ENCODE assay signal across 8 cellular contexts in genomic region chr2:43131051-43131889, GRCh38.
DNase-seq lines count a peak whose midpoint lies in the region; ATAC-seq, FAIRE-seq and TF ChIP-seq lines count a peak whose summit lies in the region.

No MANE protein-coding gene starts in this region.

- H3K27ac ChIP-seq in H9 (ENCODE audit: insufficient read length, low read depth, low read length) (no peak overlapping the region), endothelial cell of umbilical vein (ENCODE audit: insufficient read depth, low read depth, low read length) (peak overlapping the region; percentile 38)

- H3K9me3 Mint-ChIP-seq in H9 (no peaks in the 10 kb centered on the region), naive B cell (no peaks in the 10 kb centered on the region)

- H3K27me3 Mint-ChIP-seq in H9 (ENCODE audit: low read depth), result no peaks in the 10 kb centered on the region; the same call in 1 of the 2 replicates
- no peaks in the 10 kb centered on the region for H3K27me3 Mint-ChIP-seq in naive B cell

- POLR2A ChIA-PET in endothelial cell of umbilical vein (lab: Charles Lee), result interaction anchor here (3.1 kb wide), 1 partner anchor 95 kb away, joined by 12 read pairs; the partner anchor contains the start of gene ZFP36L2

- H3K27me3 ChIP-seq in H9 (ENCODE audit: insufficient read depth, low read length) (no peaks in the 10 kb centered on the region), endothelial cell of umbilical vein (ENCODE audit: control insufficient read depth in 2 of 2, insufficient read depth in 2 of 2, low read length in 2 of 2) (no peaks in the 10 kb centered on the region)

- H3K79me2 ChIP-seq in H9 (ENCODE audit: insufficient read depth, low read length) (no peaks in the 10 kb centered on the region), endothelial cell of umbilical vein (ENCODE audit: control insufficient read depth, insufficient read depth, low read length) (no peaks in the 10 kb centered on the region)

- DNase-seq in ELF-1 (ENCODE audit: low read depth, low spot score) (peak; percentile 72), H9 (peak; percentile 61), endothelial cell of umbilical vein (ENCODE audit: low read depth, low spot score) (peak; percentile 82), naive B cell (peak; percentile 90), DMS79 (lab: John Stamatoyannopoulos, UW) (no peak)
- peak; percentile 93 for DNase-seq in NK-92 treated with Interleukin-12 subunit alpha and Interleukin-12 subunit beta, amount 100 ng/mL, for 24 hours (lab: John Stamatoyannopoulos, UW)
- DNase-seq in activated CD8-positive, alpha-beta memory T cell treated with anti-CD3 and anti-CD28 coated beads, Interleukin-2, amount 50 U/mL, for 24 hours (ENCODE audit: extremely low read depth), result peak; percentile 60
- peak; percentile 62 to 88 (median 78) for DNase-seq in stimulated activated naive CD4-positive, alpha-beta T cell (lab: John Stamatoyannopoulos, UW)

- no peak overlapping the region for H3K18ac ChIP-seq in H9 (ENCODE audit: insufficient read length, low read depth, low read length)

- no peaks in the 10 kb centered on the region for H3K23me2 ChIP-seq in H9 (ENCODE audit: insufficient read length, low read depth, low read length, poor library complexity, severe bottlenecking)

- dilution Hi-C loops in endothelial cell of umbilical vein (cut with MboI; ENCODE audit: extremely low pct_ligation_motif_present, low sequenced_read_pairs), result no loop called here

- no peak overlapping the region for H4K5ac ChIP-seq in H9 (ENCODE audit: insufficient read length, low read depth, low read length)

- no peak overlapping the region for H3K27ac Mint-ChIP-seq in H9
- H3K27ac Mint-ChIP-seq in naive B cell, result peak overlapping the region; percentile 86 to 100 (median 98)

- H3K23ac ChIP-seq in H9 (ENCODE audit: insufficient read length, low read depth, low read length), result no peak overlapping the region

- H3K4me1 Mint-ChIP-seq in H9 (peaks cover 29 to 32% of the 10 kb centered on the region in 2 experiments), naive B cell (peaks cover 81 to 92% (median 92%) of the 10 kb centered on the region in 3 donors)

- no peak overlapping the region for H2BK12ac ChIP-seq in H9 (ENCODE audit: insufficient read length, low read depth, low read length)

- H3K4me3 ChIP-seq in endothelial cell of umbilical vein (replicated peaks in 1 of 3; ENCODE audit: insufficient read depth in 1 of 3, low read depth in 1 of 3, low read length in 3 of 3), result no peak overlapping the region

- H3K4me3 Mint-ChIP-seq in H9, result no peak overlapping the region
- H3K4me3 Mint-ChIP-seq in naive B cell, result peak overlapping the region; percentile 14 to 86 (median 78)

- WGBS in H9 (ENCODE audit: extremely low coverage, insufficient read length, low lambda C conversion rate), result no CpG with 5 or more reads among the region's 18 CpGs

- H3K14ac ChIP-seq in H9 (ENCODE audit: insufficient read depth, low read length), result no peak overlapping the region; the same call in 1 of the 2 replicates

- H2BK20ac ChIP-seq in H9 (ENCODE audit: low read depth, low read length, poor library complexity, severe bottlenecking), result no peak overlapping the region

- H2BK120ac ChIP-seq in H9 (ENCODE audit: low read depth, low read length, poor library complexity, severe bottlenecking), result no peak overlapping the region

- ATAC-seq in naive B cell (ENCODE audit: low read depth in 2 of 2), result peak; percentile 51 to 54

- intact Hi-C loops in endothelial cell of umbilical vein (cut with micrococcal nuclease), result loop anchor here (1.0 to 5.0 kb wide), 14 partner anchors 37 to 411 kb away; no protein-coding TSS in a partner anchor

- H4K8ac ChIP-seq in H9 (replicated peaks; ENCODE audit: insufficient read length, low read depth, low read length), result no peak overlapping the region

- H3T11ph ChIP-seq in H9 (ENCODE audit: low read length), result no peak overlapping the region

- no peak overlapping the region for H2BK15ac ChIP-seq in H9 (ENCODE audit: low read depth, low read length)

- no peaks in the 10 kb centered on the region for H3K9me1 ChIP-seq in endothelial cell of umbilical vein (replicated peaks; ENCODE audit: control insufficient read depth, extremely low read depth, insufficient read depth, low read length)

- no peaks in the 10 kb centered on the region for H3K36me3 ChIP-seq in endothelial cell of umbilical vein (ENCODE audit: control insufficient read depth in 2 of 2, extremely low read depth in 1 of 2, insufficient read depth in 2 of 2, low read length in 2 of 2)

- TF ChIP-seq POLR2A in endothelial cell of umbilical vein (IDR thresholded peaks at IDR 0.05; ENCODE audit: low read depth, low read length), result no peak

- H3K79me1 ChIP-seq in H9 (ENCODE audit: insufficient read depth, low read depth, low read length, poor library complexity, severe bottlenecking), result no peaks in the 10 kb centered on the region

- H3K4me2 ChIP-seq in H9 (ENCODE audit: insufficient read depth, insufficient read length, low read length) (no peak overlapping the region), endothelial cell of umbilical vein (ENCODE audit: insufficient read depth, low read length) (no peak overlapping the region)

- no peaks in the 10 kb centered on the region for H3K9me3 ChIP-seq in H9 (ENCODE audit: control insufficient read depth, low read depth, low read length)
- H3K9me3 ChIP-seq in endothelial cell of umbilical vein (replicated peaks; ENCODE audit: control insufficient read depth, insufficient read depth, low read length), result no peaks in the 10 kb centered on the region

- H3K36me3 Mint-ChIP-seq in H9 (ENCODE audit: insufficient read depth in 1 of 3, low read depth in 3 of 3), result no peaks in the 10 kb centered on the region
- no peaks in the 10 kb centered on the region for H3K36me3 Mint-ChIP-seq in naive B cell

- peak; percentile 98 for FAIRE-seq in endothelial cell of umbilical vein (lab: Jason Lieb, UNC)

- H3K56ac ChIP-seq in H9 (ENCODE audit: insufficient read length, low read depth, low read length), result no peak overlapping the region

- no TSS peak for BruUV-seq in endothelial cell of umbilical vein (replicated peaks; lab: Mats Ljungman, UMichigan)

- H4K20me1 ChIP-seq in H9 (ENCODE audit: control insufficient read depth, insufficient read depth, insufficient read length) (no peaks in the 10 kb centered on the region), endothelial cell of umbilical vein (replicated peaks; ENCODE audit: control insufficient read depth, extremely low read depth, insufficient read depth, low read length) (no peaks in the 10 kb centered on the region)

- H2BK5ac ChIP-seq in H9 (ENCODE audit: insufficient read length, low read length), result no peak overlapping the region

- H3K9ac ChIP-seq in H9 (ENCODE audit: extremely low read depth, insufficient read length, low read length), result no peak overlapping the region
- peak overlapping the region; percentile 22 for H3K9ac ChIP-seq in endothelial cell of umbilical vein (replicated peaks; ENCODE audit: extremely low read depth, insufficient read depth, low read length)

- H4K91ac ChIP-seq in H9 (ENCODE audit: insufficient read length, low read depth, low read length), result no peak overlapping the region

- no peak overlapping the region for H3K4ac ChIP-seq in H9 (ENCODE audit: low read depth, low read length)

- CTCF ChIA-PET in endothelial cell of umbilical vein (lab: Charles Lee), result interaction anchor here (0.6 to 2.7 kb wide), 14 partner anchors 9 to 354 kb away, joined by 3 to 31 read pairs (median 6); partner anchors contain the start of gene ZFP36L2

- peak; percentile 59; the same call in 2 of the 3 replicates for TF ChIP-seq CTCF in H9 (conservative IDR thresholded peaks at IDR 0.05)
- TF ChIP-seq CTCF in endothelial cell of umbilical vein (IDR thresholded peaks at IDR 0.05; ENCODE audit: extremely low read depth in 1 of 2, insufficient read depth in 1 of 2, low read depth in 1 of 2, low read length in 2 of 2), result peak; percentile 52 to 58

- H3K4me1 ChIP-seq in H9 (ENCODE audit: insufficient read depth, low read length), result 0 out of 2 replicates have a peak, but pooled peaks cover 2% of the 10 kb centered on the region
- peaks cover 15% of the 10 kb centered on the region for H3K4me1 ChIP-seq in endothelial cell of umbilical vein (ENCODE audit: control insufficient read depth, extremely low read depth, insufficient read depth, low read length)

- H2AFZ ChIP-seq in H9 (ENCODE audit: low read length) (no peak overlapping the region), endothelial cell of umbilical vein (ENCODE audit: low read depth, low read length) (no peak overlapping the region)

- no peak overlapping the region for H2AK5ac ChIP-seq in H9 (ENCODE audit: insufficient read length, low read length)

TF ChIP-seq in endothelial cell of umbilical vein, 7 proteins besides CTCF, POLR2A, EP300 and RAD21:
- TF ChIP-seq POLR2AphosphoS5 (IDR thresholded peaks at IDR 0.05; ENCODE audit: insufficient read depth, low read depth, low read length), result peak; percentile 57
- TF ChIP-seq MAX (IDR thresholded peaks at IDR 0.05; ENCODE audit: insufficient read depth, insufficient read length), result no peak
- TF ChIP-seq JUN (IDR thresholded peaks at IDR 0.05; ENCODE audit: borderline replicate concordance, insufficient read depth, insufficient read length, low read depth), result peak; percentile 84
- no peak for TF ChIP-seq EZH2 (IDR thresholded peaks at IDR 0.05; ENCODE audit: borderline replicate concordance, low read depth, low read length, severe bottlenecking)
- peak; percentile 98 for TF ChIP-seq GATA2 (IDR thresholded peaks at IDR 0.05; ENCODE audit: insufficient read depth, insufficient read length, low read depth, low read length)
- TF ChIP-seq FOS (IDR thresholded peaks at IDR 0.05; ENCODE audit: borderline replicate concordance, insufficient read depth, low read length), result peak; percentile 78

Comparison
In these comparisons a context has a peak if more than half of its experiments do, and no peak if none do; other contexts are left out.
1. H3K27ac Mint-ChIP-seq: peak in naive B cell (6 of 6); none in H9 (0 of 3).
2. H3K4me3 Mint-ChIP-seq: peak in naive B cell (8 of 8); none in H9 (0 of 2).